ENCODE assay signal across 10 cellular contexts in genomic region chr16:74398212-74398895, GRCh38. TPM values are rescaled to one million over a fixed set of nuclear protein-coding genes. Genes with fewer than 3 reads are reported as not detected.
A peak's percentile ranks its signal among the peaks of the same experiment; 100 is the strongest.
DNase-seq lines count a peak whose midpoint lies in the region; ATAC-seq and TF ChIP-seq lines count a peak whose summit lies in the region.
"Not testable (repeated sequence)": the region's sequence is repeated elsewhere in the genome, so short reads cannot be mapped to it uniquely, and the experiment has no call there.
"Had no signal": no experiment of that assay in that cellular context is flagged by ENCODE, and none has a peak within 500 bp of the region (broad histone marks: within the 10 kb centered on the region; RNA-seq: fewer than 3 reads in every experiment).

No MANE protein-coding gene starts in this region.

- intact Hi-C loops in ascending aorta (cut with DNase I); left colon (cut with DNase I, micrococcal nuclease); mucosa of descending colon (cut with DNase I, micrococcal nuclease); posterior vena cava (cut with DNase I); testis (cut with DNase I; ENCODE audit: low total_unique reads): not testable (repeated sequence)

- not testable (repeated sequence) for H3K4me3 ChIP-seq in NB4 (ENCODE audit: low read depth, low read length); gastroesophageal sphincter; mucosa of descending colon; testis
- H3K4me3 ChIP-seq in ascending aorta: peak overlapping the region in 1 of 2 donors; percentile 13

- not testable (repeated sequence) for H3K4me1 ChIP-seq in ascending aorta; mucosa of descending colon (ENCODE audit: low read depth)
- H3K4me1 ChIP-seq in gastroesophageal sphincter (peaks cover 0 to 26% (median 0%) of the 10 kb centered on the region in 3 donors), testis (peaks cover 30% of the 10 kb centered on the region)

- peak; percentile 15 for DNase-seq in NB4 (ENCODE audit: low read depth)
- DNase-seq in ascending aorta (ENCODE audit: low spot score in 2 of 2); left colon: not testable (repeated sequence)
- peak in 1 of 3 donors; percentile 23 for DNase-seq in mucosa of descending colon
- DNase-seq in posterior vena cava (ENCODE audit: low spot score): peak; percentile 85
- DNase-seq in testis: peak; percentile 65

- 17% methylated on average over 1 of the region's 15 CpGs; no CpG with 5 or more reads in 1 of the 2 donors for WGBS in gastroesophageal sphincter (ENCODE audit: low coverage in 1 of 2), 2 donors
- WGBS in testis, 2 donors: 51 to 54% methylated on average over 7 to 13 of the region's 15 CpGs

- not testable (repeated sequence) for H3K9me3 ChIP-seq in ascending aorta, gastroesophageal sphincter, mucosa of descending colon, testis

- TF ChIP-seq POLR2A in NB4 (IDR thresholded peaks at IDR 0.05; ENCODE audit: extremely low read depth, insufficient read length); gastroesophageal sphincter (IDR thresholded peaks at IDR 0.05); testis (IDR thresholded peaks at IDR 0.05): not testable (repeated sequence)

- TF ChIP-seq CTCF in NB4 (IDR thresholded peaks at IDR 0.05; ENCODE audit: low read depth, low read length); ascending aorta (IDR thresholded peaks at IDR 0.05); gastroesophageal sphincter (IDR thresholded peaks at IDR 0.05); mucosa of descending colon (IDR thresholded peaks at IDR 0.05); testis (IDR thresholded peaks at IDR 0.05): not testable (repeated sequence)

- ATAC-seq in gastroesophageal sphincter: peak; percentile 71
- peak; percentile 44 for ATAC-seq in left colon
- ATAC-seq in mucosa of descending colon: peak; percentile 50

- H3K27ac ChIP-seq in ascending aorta (peak overlapping the region; percentile 53), gastroesophageal sphincter (peak overlapping the region in 2 of 4 donors; percentile 37 to 48), testis (peak overlapping the region; percentile 42 to 59)

- not testable (repeated sequence) for H3K27me3 ChIP-seq in ascending aorta, gastroesophageal sphincter, testis

- not testable (repeated sequence) for TF ChIP-seq EP300 in gastroesophageal sphincter (IDR thresholded peaks at IDR 0.05)

- not testable (repeated sequence) for H3K36me3 ChIP-seq in ascending aorta; gastroesophageal sphincter; mucosa of descending colon (ENCODE audit: low read depth); testis (ENCODE audit: low read depth, missing control alignments)

RNA-seq across cellular contexts. Expression of gene NPIPB15, which starts 22.2 kb away (rescaled TPM):
- total RNA-seq in ascending aorta: not detected
- total RNA-seq in gastroesophageal sphincter: 1 to 10 TPM in 2 of 4 donors, under 1 TPM in 1, not detected in 1; 0.93 to 2.3 (median 1.7) TPM
- 10 to 100 TPM; 12.4 to 20.5 TPM for total RNA-seq in left colon
- 10 to 100 TPM in 2 of 3 donors, under 1 TPM in 1; 0.80 to 36.1 (median 17.5) TPM for total RNA-seq in mucosa of descending colon
- 1 to 10 TPM; 2.6 to 2.7 TPM for total RNA-seq in posterior vena cava
- 10 to 100 TPM; 18.5 to 56.1 TPM for total RNA-seq in testis
- 74.1 TPM for polyA plus RNA-seq in testis (ENCODE audit: insufficient read depth, low read depth, low replicate concordance)

RNA-seq across cellular contexts. Expression of gene CLEC18B, which starts 22.9 kb away (rescaled TPM):
- not detected for total RNA-seq in ascending aorta
- under 1 TPM in 1 of 4 donors, not detected in 3; 0.20 TPM for total RNA-seq in gastroesophageal sphincter
- total RNA-seq in left colon: 1 to 10 TPM; 1.6 to 3.4 TPM
- 1 to 10 TPM; 1.1 to 5.5 (median 2.0) TPM for total RNA-seq in mucosa of descending colon
- total RNA-seq in posterior vena cava: under 1 TPM; 0.52 to 0.60 TPM
- total RNA-seq in testis: 10 to 100 TPM; 16.4 to 42.8 TPM
- 13.7 TPM for polyA plus RNA-seq in testis (ENCODE audit: insufficient read depth, low read depth, low replicate concordance)
- total RNA-seq: fibroblast of villous mesenchyme, right atrium auricular region, SJSA1 had no signal
